ENCODE assay signal across 14 cellular contexts in genomic region chr2:217420868-217421267, GRCh38.
"Had no signal": no experiment of that assay in that cellular context is flagged by ENCODE, and none has a peak within 500 bp of the region (broad histone marks: within the 10 kb centered on the region; RNA-seq: fewer than 3 reads in every experiment).

No MANE protein-coding gene starts in this region.

- H3K27ac Mint-ChIP-seq: activated naive CD4-positive, alpha-beta T cell treated with anti-CD3 and anti-CD28 coated beads for 36 hours; activated naive CD8-positive, alpha-beta T cell treated with anti-CD3 and anti-CD28 coated beads, Interleukin-2, amount 50 U/mL, for 24 hours; activated T-helper 2 cell treated with anti-CD3 and anti-CD28 coated beads, Interferon-gamma antibody, Interleukin-2, Interleukin-4, amounts not matched to agents 10 μg/mL and 5 μg/mL and 100 μg/mL, durations not matched to agents 14 hours and 24 hours and 36 hours; immature natural killer cell; stimulated activated naive B cell treated with anti-CD40 and anti-IgM and Interleukin-4, amounts not matched to agents 10 μg/mL and 1 μg/mL and 100 μg/mL, for 72 hours had no signal

- H3K4me3 Mint-ChIP-seq: activated naive CD4-positive, alpha-beta T cell treated with anti-CD3 and anti-CD28 coated beads for 36 hours; activated naive CD8-positive, alpha-beta T cell treated with anti-CD3 and anti-CD28 coated beads, Interleukin-2, amount 50 U/mL, for 24 hours; immature natural killer cell; stimulated activated naive B cell treated with anti-CD40 and anti-IgM and Interleukin-4, amounts not matched to agents 10 μg/mL and 1 μg/mL and 100 μg/mL, for 72 hours had no signal

- H3K4me1 Mint-ChIP-seq: activated naive CD8-positive, alpha-beta T cell treated with anti-CD3 and anti-CD28 coated beads, Interleukin-2, amount 50 U/mL, for 24 hours; immature natural killer cell; stimulated activated naive B cell treated with anti-CD40 and anti-IgM and Interleukin-4, amounts not matched to agents 10 μg/mL and 1 μg/mL and 100 μg/mL, for 72 hours had no signal

- H3K27ac ChIP-seq: cardiac muscle cell, foreskin keratinocyte, parathyroid adenoma, SK-N-MC had no signal

- H3K4me1 ChIP-seq: foreskin keratinocyte, parathyroid adenoma had no signal

- ATAC-seq: activated naive CD8-positive, alpha-beta T cell treated with anti-CD3 and anti-CD28 coated beads, Interleukin-2, amount 50 U/mL, for 24 hours; foreskin keratinocyte; stimulated activated naive B cell treated with anti-CD40 and anti-IgM and Interleukin-4, amounts not matched to agents 10 μg/mL and 1 μg/mL and 100 μg/mL, for 72 hours had no signal

- H3K9me3 Mint-ChIP-seq: activated naive CD4-positive, alpha-beta T cell treated with anti-CD3 and anti-CD28 coated beads for 36 hours; activated naive CD8-positive, alpha-beta T cell treated with anti-CD3 and anti-CD28 coated beads, Interleukin-2, amount 50 U/mL, for 24 hours; activated T-helper 2 cell treated with anti-CD3 and anti-CD28 coated beads, Interferon-gamma antibody, Interleukin-2, Interleukin-4, amounts not matched to agents 10 μg/mL and 5 μg/mL and 100 μg/mL, durations not matched to agents 14 hours and 24 hours and 36 hours had no signal

- H3K36me3 ChIP-seq: cardiac muscle cell had no signal

- H3K4me3 ChIP-seq: cardiac muscle cell, SK-N-MC had no signal

- DNase-seq: activated CD4-positive, alpha-beta T cell treated with anti-CD3 and anti-CD28 coated beads, Interleukin-2, amount 50 U/mL, for 4 hours; activated CD4-positive, CD25-positive, alpha-beta regulatory T cell treated with anti-CD3 and anti-CD28 coated beads, Interleukin-2, amount 50 U/mL, for 72 hours; activated naive CD4-positive, alpha-beta T cell treated with anti-CD3 and anti-CD28 coated beads for 36 hours; activated naive CD8-positive, alpha-beta T cell treated with anti-CD3 and anti-CD28 coated beads, Interleukin-2, amount 50 U/mL, for 24 hours; foreskin keratinocyte; immature natural killer cell; mesendoderm; stimulated activated CD4-positive, alpha-beta T cell treated with anti-CD3 and anti-CD28 coated beads, Interleukin-2, amount 100 ng/mL, for 48 hours; stimulated activated naive B cell treated with anti-CD40 and anti-IgM and Interleukin-4, amounts not matched to agents 10 μg/mL and 1 μg/mL and 100 μg/mL, for 72 hours; T-helper 9 cell had no signal

- H3K27me3 ChIP-seq: cardiac muscle cell, foreskin keratinocyte had no signal
